Comparison of ENCODE assay signal across 16 cellular contexts in the genomic region with DNA sequence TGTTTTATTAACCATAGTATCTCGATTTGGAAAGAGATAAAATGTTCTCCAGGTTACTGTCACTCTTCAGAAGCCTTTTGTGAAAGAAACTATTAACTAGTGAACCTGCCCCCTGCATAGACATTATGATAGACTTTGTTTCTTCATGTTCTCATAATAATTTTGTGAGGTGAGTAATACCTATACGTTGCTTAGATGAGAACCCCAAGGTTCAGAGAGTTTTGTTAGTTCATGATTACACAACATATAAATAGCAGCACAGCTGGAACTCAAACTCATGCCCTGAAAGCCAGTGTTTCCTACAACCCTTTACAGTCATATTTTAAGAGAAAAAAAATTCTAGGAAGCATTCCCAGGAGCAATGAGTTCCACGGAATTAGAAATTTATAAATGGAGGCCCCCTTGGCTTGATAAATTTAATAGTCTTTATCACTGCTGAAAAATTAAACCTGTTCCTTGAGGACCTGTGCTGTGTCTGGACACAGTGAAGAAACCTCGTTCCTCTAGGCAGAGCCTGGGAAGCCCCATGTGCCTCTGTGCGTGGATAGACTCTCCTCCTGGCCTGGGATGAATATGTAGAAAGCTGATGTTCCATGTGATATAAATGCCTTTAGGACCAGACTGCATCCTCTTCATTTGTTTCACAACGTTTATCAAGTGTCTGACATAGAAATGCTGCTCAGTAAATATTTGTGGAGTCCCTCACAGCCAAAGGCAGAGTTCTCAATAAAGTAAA.
A peak's percentile ranks its signal among the peaks of the same experiment; 100 is the strongest.
DNase-seq lines count a peak whose midpoint lies in the region; ATAC-seq and TF ChIP-seq lines count a peak whose summit lies in the region.
"Had no signal": no experiment of that assay in that cellular context is flagged by ENCODE, and none has a peak within 500 bp of the region (broad histone marks: within the 10 kb centered on the region; RNA-seq: fewer than 3 reads in every experiment).

No MANE protein-coding gene starts in this region.

- in situ Hi-C loops in ACHN (cut with HindIII; ENCODE audit: low pct_ligation_motif_present, low pct_unique_long_range_greater_than_20kb, low sequenced_read_pairs) = no loop called here

- no peaks in the 10 kb centered on the region for H3K27me3 ChIP-seq in BE2C
- H3K27me3 ChIP-seq: left lung, transverse colon had no signal

- H3K36me3 ChIP-seq in BE2C = no peaks in the 10 kb centered on the region
- H3K36me3 ChIP-seq: left lung, transverse colon had no signal

- no peaks in the 10 kb centered on the region for H3K4me1 ChIP-seq in BE2C
- H3K4me1 ChIP-seq: left lung, transverse colon had no signal

- no peak overlapping the region for H3K4me3 ChIP-seq in BE2C (ENCODE audit: low read depth, low read length)
- H3K4me3 ChIP-seq: K562, left lung, transverse colon had no signal

- DNase-seq in BE2C (no peak), NCI-H146 treated with DMSO at 0.1 percent for 48 hours (lab: John Stamatoyannopoulos, UW; ENCODE audit: unreplicated experiment) (no peak), ACHN (no peak)
- DNase-seq: activated naive CD4-positive, alpha-beta T cell treated with anti-CD3 and anti-CD28 coated beads, Interleukin-2, amount 50 U/mL, for 16 hours; left lung; natural killer cell; NCI-H1417; PC-3; retina; transverse colon had no signal

- no peaks in the 10 kb centered on the region for H3K9me3 ChIP-seq in BE2C
- H3K9me3 ChIP-seq: left lung, transverse colon had no signal

- TF ChIP-seq CTCF in BE2C (IDR thresholded peaks at IDR 0.05; ENCODE audit: low read depth, low read length) = no peak

- ATAC-seq in GM18519 (IDR thresholded peaks at IDR 0.05; ENCODE audit: low FRiP score, unreplicated experiment) (peak; percentile 45), GM21360 (IDR thresholded peaks at IDR 0.05; ENCODE audit: unreplicated experiment) (peak; percentile 42), HG02938 (IDR thresholded peaks at IDR 0.05; ENCODE audit: unreplicated experiment) (peak; percentile 41), HG03520 (IDR thresholded peaks at IDR 0.05; ENCODE audit: unreplicated experiment) (peak; percentile 47), GM18907 (IDR thresholded peaks at IDR 0.05; ENCODE audit: unreplicated experiment) (no peak)
- ATAC-seq: K562, left lung, natural killer cell, PC-3 had no signal
